Comparison of ENCODE assay signal across 15 cellular contexts in genomic region chr13:39499580-39499979, GRCh38.
"Had no signal": no experiment of that assay in that cellular context is flagged by ENCODE, and none has a peak within 500 bp of the region (broad histone marks: within the 10 kb centered on the region; RNA-seq: fewer than 3 reads in every experiment).

No MANE protein-coding gene starts in this region.

- H3K9ac ChIP-seq: neural progenitor cell, parathyroid adenoma had no signal

- H3K36me3 ChIP-seq: gastrocnemius medialis, neural progenitor cell, prostate gland, right lobe of liver, tibial artery, upper lobe of right lung, vagina had no signal

- H2AFZ ChIP-seq: neural progenitor cell, parathyroid adenoma had no signal

- H3K27ac ChIP-seq: gastrocnemius medialis, neural progenitor cell, parathyroid adenoma, prostate gland, right lobe of liver, tibial artery, upper lobe of right lung, vagina had no signal

- H3K27me3 ChIP-seq: gastrocnemius medialis, neural progenitor cell, right lobe of liver, tibial artery, upper lobe of right lung, vagina had no signal

- H3K4me1 ChIP-seq: parathyroid adenoma, prostate gland, right lobe of liver had no signal

- H3K4me3 ChIP-seq: gastrocnemius medialis, neural progenitor cell, prostate gland, right lobe of liver, tibial artery, upper lobe of right lung, vagina had no signal

- H3K79me2 ChIP-seq: parathyroid adenoma had no signal

- ATAC-seq: esophagus mucosa, gastrocnemius medialis, left colon, natural killer cell, right lobe of liver, upper lobe of right lung had no signal

- DNase-seq: effector memory CD4-positive, alpha-beta T cell; gastrocnemius medialis; kidney; left colon; natural killer cell; right lobe of liver; stimulated activated CD4-positive, alpha-beta T cell treated with anti-CD3 and anti-CD28 coated beads, Interleukin-4, amount 100 ng/mL, for 1 hour; stimulated activated CD8-positive, alpha-beta memory T cell treated with anti-CD3 and anti-CD28 coated beads, Interleukin-4, amount 100 ng/mL, for 48 hours; tibial artery; upper lobe of right lung had no signal

- H3K9me3 ChIP-seq: gastrocnemius medialis, prostate gland, right lobe of liver, tibial artery, upper lobe of right lung, vagina had no signal
